In genomic region chr3:178777718-178778411, GRCh38 we compare ENCODE assay signal across 10 cellular contexts.
A peak's percentile ranks its signal among the peaks of the same experiment; 100 is the strongest.
DNase-seq lines count a peak whose midpoint lies in the region; ATAC-seq, FAIRE-seq and TF ChIP-seq lines count a peak whose summit lies in the region.
"Had no signal": no experiment of that assay in that cellular context is flagged by ENCODE, and none has a peak within 500 bp of the region (broad histone marks: within the 10 kb centered on the region; RNA-seq: fewer than 3 reads in every experiment).

No MANE protein-coding gene starts in this region.

- H3K9me1 ChIP-seq in endothelial cell of umbilical vein (replicated peaks; ENCODE audit: control insufficient read depth, extremely low read depth, insufficient read depth, low read length): no peaks in the 10 kb centered on the region

- H3K9me3 ChIP-seq in endothelial cell of umbilical vein (replicated peaks; ENCODE audit: control insufficient read depth, insufficient read depth, low read length): no peaks in the 10 kb centered on the region
- H3K9me3 ChIP-seq in lower lobe of right lung: no peaks in the 10 kb centered on the region
- H3K9me3 ChIP-seq: left lung had no signal

- ATAC-seq in GM19351 (IDR thresholded peaks at IDR 0.05; ENCODE audit: unreplicated experiment): peak; percentile 82
- peak; percentile 90 for ATAC-seq in HG03442 (IDR thresholded peaks at IDR 0.05; ENCODE audit: unreplicated experiment)
- no peak for ATAC-seq in lower lobe of right lung
- ATAC-seq: left lung had no signal

- H3K36me3 ChIP-seq in endothelial cell of umbilical vein (ENCODE audit: control insufficient read depth in 2 of 2, extremely low read depth in 1 of 2, insufficient read depth in 2 of 2, low read length in 2 of 2): no peaks in the 10 kb centered on the region
- H3K36me3 ChIP-seq in lower lobe of right lung: no peaks in the 10 kb centered on the region
- H3K36me3 ChIP-seq: left lung had no signal

- no peak overlapping the region for H3K4me2 ChIP-seq in endothelial cell of umbilical vein (ENCODE audit: insufficient read depth, low read length)

- H3K4me3 ChIP-seq in endothelial cell of umbilical vein (replicated peaks in 1 of 3; ENCODE audit: insufficient read depth in 1 of 3, low read depth in 1 of 3, low read length in 3 of 3): no peak overlapping the region
- no peak overlapping the region for H3K4me3 ChIP-seq in lower lobe of right lung
- H3K4me3 ChIP-seq: left lung had no signal

- no peaks in the 10 kb centered on the region for H3K27me3 ChIP-seq in endothelial cell of umbilical vein (ENCODE audit: control insufficient read depth in 2 of 2, insufficient read depth in 2 of 2, low read length in 2 of 2)
- no peaks in the 10 kb centered on the region for H3K27me3 ChIP-seq in lower lobe of right lung (ENCODE audit: low read depth)
- H3K27me3 ChIP-seq: left lung had no signal

- DNase-seq in DMS53 (lab: John Stamatoyannopoulos, UW) (peak; percentile 90), endothelial cell of umbilical vein (ENCODE audit: low read depth, low spot score) (no peak), lower lobe of right lung (no peak), anterior cingulate cortex (lab: John Stamatoyannopoulos, UW) (no peak), T-helper 1 cell (no peak)
- no peak for DNase-seq in effector CD8-positive, alpha-beta T cell (lab: John Stamatoyannopoulos, UW)
- DNase-seq: left lung had no signal

- POLR2A ChIA-PET in endothelial cell of umbilical vein (lab: Charles Lee): no interaction called here

- BruUV-seq in endothelial cell of umbilical vein (replicated peaks; lab: Mats Ljungman, UMichigan): no TSS peak

- no peaks in the 10 kb centered on the region for H3K79me2 ChIP-seq in endothelial cell of umbilical vein (ENCODE audit: control insufficient read depth, insufficient read depth, low read length)

- no peak for FAIRE-seq in endothelial cell of umbilical vein (lab: Jason Lieb, UNC)
- FAIRE-seq: TTC549 had no signal

- no peaks in the 10 kb centered on the region for H3K4me1 ChIP-seq in endothelial cell of umbilical vein (ENCODE audit: control insufficient read depth, extremely low read depth, insufficient read depth, low read length)
- no peaks in the 10 kb centered on the region for H3K4me1 ChIP-seq in lower lobe of right lung
- H3K4me1 ChIP-seq: left lung had no signal

- TF ChIP-seq CTCF in endothelial cell of umbilical vein (IDR thresholded peaks at IDR 0.05; ENCODE audit: extremely low read depth in 1 of 2, insufficient read depth in 1 of 2, low read depth in 1 of 2, low read length in 2 of 2) (no peak), lower lobe of right lung (IDR thresholded peaks at IDR 0.05) (no peak)

- intact Hi-C loops in endothelial cell of umbilical vein (cut with micrococcal nuclease) (no loop called here), lower lobe of right lung (cut with DNase I) (no loop called here)

- no peak overlapping the region for H3K9ac ChIP-seq in endothelial cell of umbilical vein (replicated peaks; ENCODE audit: extremely low read depth, insufficient read depth, low read length)

- H4K20me1 ChIP-seq in endothelial cell of umbilical vein (replicated peaks; ENCODE audit: control insufficient read depth, extremely low read depth, insufficient read depth, low read length): no peaks in the 10 kb centered on the region

- no peak for TF ChIP-seq POLR2A in endothelial cell of umbilical vein (IDR thresholded peaks at IDR 0.05; ENCODE audit: low read depth, low read length)

- no peak overlapping the region for H3K27ac ChIP-seq in endothelial cell of umbilical vein (ENCODE audit: insufficient read depth, low read depth, low read length)
- no peak overlapping the region for H3K27ac ChIP-seq in lower lobe of right lung
- H3K27ac ChIP-seq: left lung had no signal

- CTCF ChIA-PET in endothelial cell of umbilical vein (lab: Charles Lee): no interaction called here

- H2AFZ ChIP-seq in endothelial cell of umbilical vein (ENCODE audit: low read depth, low read length): no peak overlapping the region

- dilution Hi-C loops in endothelial cell of umbilical vein (cut with MboI; ENCODE audit: extremely low pct_ligation_motif_present, low sequenced_read_pairs): no loop called here

TF ChIP-seq in endothelial cell of umbilical vein, 7 proteins besides CTCF, POLR2A, EP300 and RAD21:
- TF ChIP-seq POLR2AphosphoS5 (IDR thresholded peaks at IDR 0.05; ENCODE audit: insufficient read depth, low read depth, low read length) (no peak), FOS (IDR thresholded peaks at IDR 0.05; ENCODE audit: borderline replicate concordance, insufficient read depth, low read length) (peak; percentile 13)

Comparison
In these comparisons a context has a peak if more than half of its experiments do, and no peak if none do; other contexts are left out.
1. ATAC-seq: peak in GM19351 (single experiment) and HG03442 (single experiment); none in lower lobe of right lung (0 of 2).